In genomic region chr9:109771796-109772525, GRCh38 we compare ENCODE assay signal across 15 cellular contexts. TPM values are rescaled to one million over a fixed set of nuclear protein-coding genes. Genes with fewer than 3 reads are reported as not detected.
DNase-seq lines count a peak whose midpoint lies in the region; ATAC-seq and TF ChIP-seq lines count a peak whose summit lies in the region.
"Had no signal": no experiment of that assay in that cellular context is flagged by ENCODE, and none has a peak within 500 bp of the region (broad histone marks: within the 10 kb centered on the region; RNA-seq: fewer than 3 reads in every experiment).

No MANE protein-coding gene starts in this region.

- H3K4me1 ChIP-seq in BLaER1 = peaks cover 12% of the 10 kb centered on the region
- peaks cover 8% of the 10 kb centered on the region for H3K4me1 ChIP-seq in fibroblast of lung (ENCODE audit: control insufficient read depth, extremely low read depth, insufficient read depth, low read length)
- H3K4me1 ChIP-seq: pancreas had no signal

- H3K9me3 ChIP-seq in BLaER1 (no peaks in the 10 kb centered on the region), fibroblast of lung (ENCODE audit: control insufficient read depth, insufficient read depth, low read depth, low read length) (no peaks in the 10 kb centered on the region)
- H3K9me3 ChIP-seq: pancreas had no signal

- no peak overlapping the region for H2AFZ ChIP-seq in fibroblast of lung (ENCODE audit: low read length)

- H3K4me2 ChIP-seq in BLaER1 = peak overlapping the region; percentile 66
- no peak overlapping the region for H3K4me2 ChIP-seq in fibroblast of lung (ENCODE audit: extremely low read depth, insufficient read depth, low read length)

- no peak for ATAC-seq in HG03521 (IDR thresholded peaks at IDR 0.05; ENCODE audit: unreplicated experiment)
- ATAC-seq: activated T-helper 17 cell treated with anti-CD3 and anti-CD28 coated beads, Interleukin-2, amount 50 U/mL, for 72 hours; pancreas had no signal

- H3K36me3 Mint-ChIP-seq in mesothelial cell of epicardium = no peaks in the 10 kb centered on the region
- H3K36me3 Mint-ChIP-seq: brain had no signal

- TF ChIP-seq CTCF in fibroblast of lung (conservative IDR thresholded peaks at IDR 0.05 in 1 of 2, IDR thresholded peaks at IDR 0.05 in 1 of 2; ENCODE audit: low read depth in 1 of 2, low read length in 2 of 2) (no peak), mesothelial cell of epicardium (IDR thresholded peaks at IDR 0.05; ENCODE audit: unreplicated experiment) (no peak)

- H3K27me3 ChIP-seq in BLaER1 (no peaks in the 10 kb centered on the region), fibroblast of lung (ENCODE audit: control insufficient read depth, insufficient read depth, low read length) (no peaks in the 10 kb centered on the region)
- H3K27me3 ChIP-seq: pancreas had no signal

- no peaks in the 10 kb centered on the region for H3K36me3 ChIP-seq in BLaER1
- H3K36me3 ChIP-seq in fibroblast of lung (ENCODE audit: control insufficient read depth, insufficient read depth, low read length) = no peaks in the 10 kb centered on the region
- H3K36me3 ChIP-seq: pancreas had no signal

- no peaks in the 10 kb centered on the region for H3K9me3 Mint-ChIP-seq in mesothelial cell of epicardium
- H3K9me3 Mint-ChIP-seq: activated T-helper 17 cell treated with anti-CD3 and anti-CD28 coated beads, Interleukin-2, amount 50 U/mL, for 72 hours; brain had no signal

- H3K27ac ChIP-seq in BLaER1 (no peak overlapping the region), fibroblast of lung (ENCODE audit: insufficient read depth, low read length) (no peak overlapping the region)
- H3K27ac ChIP-seq: pancreas had no signal

- H3K9ac ChIP-seq in BLaER1 = no peak overlapping the region
- no peak overlapping the region for H3K9ac ChIP-seq in fibroblast of lung (ENCODE audit: insufficient read depth, low read length)

- H4K20me1 ChIP-seq in BLaER1 = no peaks in the 10 kb centered on the region
- no peaks in the 10 kb centered on the region for H4K20me1 ChIP-seq in fibroblast of lung (ENCODE audit: control insufficient read depth, extremely low read depth, insufficient read depth, low read length)

- no peak overlapping the region for H3K4me3 Mint-ChIP-seq in mesothelial cell of epicardium
- H3K4me3 Mint-ChIP-seq: activated T-helper 17 cell treated with anti-CD3 and anti-CD28 coated beads, Interleukin-2, amount 50 U/mL, for 72 hours; T-helper 1 cell treated with Interleukin-12 subunit alpha and Interleukin-12 subunit beta and Interleukin-4 antibody, amounts not matched to agents 30 μg/mL and 1 μg/mL, for 36 hours had no signal

- peak overlapping the region; percentile 74 for H3K27ac Mint-ChIP-seq in mesothelial cell of epicardium
- H3K27ac Mint-ChIP-seq: activated T-helper 17 cell treated with anti-CD3 and anti-CD28 coated beads, Interleukin-2, amount 50 U/mL, for 72 hours; T-helper 1 cell treated with Interleukin-12 subunit alpha and Interleukin-12 subunit beta and Interleukin-4 antibody, amounts not matched to agents 30 μg/mL and 1 μg/mL, for 36 hours had no signal

- peaks cover 42% of the 10 kb centered on the region for H3K4me1 Mint-ChIP-seq in mesothelial cell of epicardium
- H3K4me1 Mint-ChIP-seq: activated T-helper 17 cell treated with anti-CD3 and anti-CD28 coated beads, Interleukin-2, amount 50 U/mL, for 72 hours had no signal

- DNase-seq in NCI-H2029 treated with DMSO at 0.1 percent for 48 hours (lab: John Stamatoyannopoulos, UW) (peak; percentile 17), fibroblast of lung (ENCODE audit: low read depth in 2 of 2) (peak; percentile 51 to 81), mesothelial cell of epicardium (ENCODE audit: low spot score in 2 of 2, unreplicated experiment in 2 of 2) (no peak), NCI-H1694 treated with DMSO at 0.1 percent for 48 hours (lab: John Stamatoyannopoulos, UW) (no peak), HUDEP-2 (lab: John Stamatoyannopoulos, UW; ENCODE audit: unreplicated experiment in 76 of 76) (no peak), iPS-NIHi11 (ENCODE audit: low spot score) (no peak)
- DNase-seq: activated CD4-positive, alpha-beta T cell treated with anti-CD3 and anti-CD28 coated beads, Interleukin-2, amount 50 U/mL, for 1 hour; GOT3; pancreas had no signal

- no peaks in the 10 kb centered on the region for H3K27me3 Mint-ChIP-seq in mesothelial cell of epicardium (ENCODE audit: low read depth)

- no peaks in the 10 kb centered on the region for H3K79me2 ChIP-seq in fibroblast of lung (ENCODE audit: control insufficient read depth, insufficient read depth, low read length)

- H3K4me3 ChIP-seq in BLaER1 = no peak overlapping the region
- no peak overlapping the region for H3K4me3 ChIP-seq in fibroblast of lung (replicated peaks in 1 of 4; ENCODE audit: control extremely low read depth in 1 of 4, insufficient read depth in 1 of 4, low read depth in 3 of 4, low read length in 4 of 4)
- H3K4me3 ChIP-seq: lung, pancreas had no signal

RNA-seq across cellular contexts. Expression of gene PALM2AKAP2, which starts 8.0 kb away (rescaled TPM):
- total RNA-seq in fibroblast of lung (6.9 and 9.9 TPM in 2 replicates), mesothelial cell of epicardium (39.7 to 45.1 TPM (median 43.6 TPM) in 3 replicates)
- 3.7 and 7.7 TPM in 2 replicates for polyA plus RNA-seq in fibroblast of lung
- polyA plus RNA-seq in fibroblast of lung (2012) = 3.6 and 11.1 TPM in 2 replicates
- polyA minus RNA-seq in fibroblast of lung (ENCODE audit: low replicate concordance) = 2.0 and 11.2 TPM in 2 replicates

Comparison
In these comparisons a context has a peak if more than half of its experiments do, and no peak if none do; other contexts are left out.
1. DNase-seq: peak in NCI-H2029 treated with DMSO at 0.1 percent for 48 hours (single experiment) and fibroblast of lung (2 of 2); none in mesothelial cell of epicardium (0 of 2), NCI-H1694 treated with DMSO at 0.1 percent for 48 hours (single experiment), HUDEP-2 (0 of 76) and iPS-NIHi11 (single experiment).